1 cellular context compared by ENCODE assay signal in genomic region chr19:2500157-2500556, GRCh38.
TF ChIP-seq lines count a peak whose summit lies in the region.

No MANE protein-coding gene starts in this region.

TF ChIP-seq in IMR-90, 13 proteins besides CTCF, POLR2A, EP300 and RAD21:
- TF ChIP-seq RFX5 (IDR thresholded peaks at IDR 0.05; ENCODE audit: low read depth, low read length) (no peak), ELK1 (IDR thresholded peaks at IDR 0.05; ENCODE audit: borderline replicate concordance, low read depth, low read length) (no peak), MAFK (IDR thresholded peaks at IDR 0.05; ENCODE audit: low read depth, low read length) (no peak), NFE2L2 (IDR thresholded peaks at IDR 0.05; ENCODE audit: low read depth, low read length) (no peak), SMC3 (IDR thresholded peaks at IDR 0.05; ENCODE audit: low read depth, low read length) (no peak), RCOR1 (IDR thresholded peaks at IDR 0.05; ENCODE audit: insufficient replicate concordance, low read length) (no peak), BHLHE40 (IDR thresholded peaks at IDR 0.05; ENCODE audit: low read depth, low read length) (no peak), MXI1 (IDR thresholded peaks at IDR 0.05; ENCODE audit: borderline replicate concordance, low read depth, low read length) (no peak), CHD1 (IDR thresholded peaks at IDR 0.05; ENCODE audit: low read depth, low read length) (no peak), MAZ (IDR thresholded peaks at IDR 0.05; ENCODE audit: borderline replicate concordance, low read depth, low read length) (no peak), FOS (IDR thresholded peaks at IDR 0.05; ENCODE audit: low read depth, low read length) (no peak), CEBPB (IDR thresholded peaks at IDR 0.05; ENCODE audit: low read depth, low read length) (no peak)
- TF ChIP-seq, protein P1, sequence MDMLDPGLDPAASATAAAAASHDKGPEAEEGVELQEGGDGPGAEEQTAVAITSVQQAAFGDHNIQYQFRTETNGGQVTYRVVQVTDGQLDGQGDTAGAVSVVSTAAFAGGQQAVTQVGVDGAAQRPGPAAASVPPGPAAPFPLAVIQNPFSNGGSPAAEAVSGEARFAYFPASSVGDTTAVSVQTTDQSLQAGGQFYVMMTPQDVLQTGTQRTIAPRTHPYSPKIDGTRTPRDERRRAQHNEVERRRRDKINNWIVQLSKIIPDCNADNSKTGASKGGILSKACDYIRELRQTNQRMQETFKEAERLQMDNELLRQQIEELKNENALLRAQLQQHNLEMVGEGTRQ (IDR thresholded peaks at IDR 0.05; ENCODE audit: low read depth, low read length): no peak
TF ChIP-seq in IMR-90: peak in this region for 0.
